In the genomic region with DNA sequence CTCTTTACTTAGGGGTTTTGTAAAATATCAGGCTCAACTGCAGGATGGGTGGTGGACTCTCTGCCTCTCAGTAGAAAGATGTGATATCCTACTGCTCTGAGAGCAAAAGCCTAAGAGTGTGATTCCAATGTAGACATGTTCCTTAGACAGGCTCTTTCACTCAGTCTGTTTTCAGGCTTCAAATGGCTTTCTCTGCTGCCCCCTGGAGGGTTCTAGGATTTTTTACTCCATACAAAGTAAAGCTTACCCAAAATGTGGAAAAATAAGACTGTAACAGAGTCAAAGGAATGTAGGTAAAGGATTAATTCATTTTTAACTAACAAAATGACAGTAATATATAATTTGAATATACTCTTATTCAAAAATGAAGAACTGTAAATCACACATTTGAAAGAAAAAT, we compare ENCODE assay signal across 9 cellular contexts. TPM values are rescaled to one million over a fixed set of nuclear protein-coding genes. Genes with fewer than 3 reads are reported as not detected.
DNase-seq lines count a peak whose midpoint lies in the region; ATAC-seq, FAIRE-seq and TF ChIP-seq lines count a peak whose summit lies in the region.
"Had no signal": no experiment of that assay in that cellular context is flagged by ENCODE, and none has a peak within 500 bp of the region (broad histone marks: within the 10 kb centered on the region; RNA-seq: fewer than 3 reads in every experiment).

No MANE protein-coding gene starts in this region.

- CTCF ChIA-PET in RWPE1 (lab: Yijun Ruan, JAX): interaction anchor here (0.5 to 1.3 kb wide), 12 partner anchors 18 to 960 kb away, joined by 3 to 5 read pairs (median 4); no protein-coding TSS in a partner anchor
- CTCF ChIA-PET in MCF 10A (lab: Yijun Ruan, JAX): interaction anchor here (0.6 to 11.6 kb wide), 20 partner anchors 9 to 535 kb away, joined by 3 to 167 read pairs (median 4); no protein-coding TSS in a partner anchor

- intact Hi-C loops in MCF 10A (cut with micrococcal nuclease): loop anchor here (1.0 to 5.0 kb wide), 7 partner anchors 82 to 529 kb away; a partner anchor contains a TSS

- DNase-seq in Caki2 (ENCODE audit: low read depth) (peak; percentile 37), HTR-8/SVneo (ENCODE audit: insufficient read length, low spot score) (peak; percentile 41), RWPE1 (ENCODE audit: low spot score) (peak; percentile 49), MCF 10A (ENCODE audit: unreplicated experiment) (peak; percentile 66), immature natural killer cell (peak in 2 of 3 donors; percentile 21 to 36)
- DNase-seq in stimulated activated CD4-positive, alpha-beta T cell treated with anti-CD3 and anti-CD28 coated beads, Interleukin-2, amount 100 ng/mL, for 48 hours: peak; percentile 1 to 14
- DNase-seq in NK-92 treated with Interleukin-12 subunit alpha and Interleukin-12 subunit beta, amount 100 ng/mL, for 24 hours (lab: John Stamatoyannopoulos, UW): no peak

- H3K27me3 Mint-ChIP-seq in MCF 10A (ENCODE audit: insufficient read depth, unreplicated experiment) (no peaks in the 10 kb centered on the region), immature natural killer cell (ENCODE audit: low read depth in 3 of 3) (no peaks in the 10 kb centered on the region)

- BruUV-seq in MCF 10A (replicated peaks; lab: Mats Ljungman, UMichigan): no TSS peak

- POLR2A ChIA-PET in RWPE1 (lab: Yijun Ruan, JAX; ENCODE audit: low non-redundant PET) (no interaction called here), MCF 10A (lab: Yijun Ruan, JAX) (interaction anchor here (0.6 kb wide), 1 partner anchor 507 kb away, joined by 3 read pairs; no protein-coding TSS in a partner anchor)

- FAIRE-seq in HTR-8/SVneo (lab: Jason Lieb, UNC): no peak

- in situ Hi-C loops in Caki2 (cut with HindIII; ENCODE audit: low pct_unique_long_range_greater_than_20kb, low sequenced_read_pairs): no loop called here

- peak; percentile 64 for TF ChIP-seq CTCF in RWPE1 (conservative IDR thresholded peaks at IDR 0.05; ENCODE audit: low read depth)
- peak; percentile 47 for TF ChIP-seq CTCF in MCF 10A (IDR thresholded peaks at IDR 0.05; ENCODE audit: unreplicated experiment)

- H3K9me3 Mint-ChIP-seq in MCF 10A (ENCODE audit: unreplicated experiment) (no peaks in the 10 kb centered on the region), immature natural killer cell (no peaks in the 10 kb centered on the region)
- H3K9me3 Mint-ChIP-seq: activated naive CD4-positive, alpha-beta T cell treated with anti-CD3 and anti-CD28 coated beads, Interleukin-2, amount 50 U/mL, for 72 hours had no signal

- H3K36me3 Mint-ChIP-seq in MCF 10A (ENCODE audit: insufficient read depth, unreplicated experiment) (no peaks in the 10 kb centered on the region), immature natural killer cell (peaks cover 0 to 3% (median 0%) of the 10 kb centered on the region in 3 donors)
- H3K36me3 Mint-ChIP-seq: activated naive CD4-positive, alpha-beta T cell treated with anti-CD3 and anti-CD28 coated beads, Interleukin-2, amount 50 U/mL, for 72 hours had no signal

- H3K4me1 Mint-ChIP-seq in MCF 10A (ENCODE audit: insufficient read depth, unreplicated experiment): no peaks in the 10 kb centered on the region
- H3K4me1 Mint-ChIP-seq in immature natural killer cell: no peaks in the 10 kb centered on the region

- H3K27ac Mint-ChIP-seq in MCF 10A (ENCODE audit: low read depth, unreplicated experiment) (no peak overlapping the region), immature natural killer cell (no peak overlapping the region)
- H3K27ac Mint-ChIP-seq: activated naive CD4-positive, alpha-beta T cell treated with anti-CD3 and anti-CD28 coated beads, Interleukin-2, amount 50 U/mL, for 72 hours had no signal

- no peak overlapping the region for H3K27ac ChIP-seq in RWPE1

- peak; percentile 68 for ATAC-seq in GM19043 (IDR thresholded peaks at IDR 0.05; ENCODE audit: low read depth, unreplicated experiment)

- no peak overlapping the region for H3K4me3 Mint-ChIP-seq in MCF 10A (ENCODE audit: unreplicated experiment)
- H3K4me3 Mint-ChIP-seq in immature natural killer cell: no peak overlapping the region

RNA-seq across cellular contexts. Expression of a gene that starts 32.1 kb away (rescaled TPM):
- 3.6 and 5.4 TPM in 2 replicates for total RNA-seq in Caki2 (2014; rRNA removed; shearing (Covaris generic); ENCODE audit: low replicate concordance)
- total RNA-seq in MCF 10A (2022): 6.1 and 6.9 TPM in 2 replicates
- 1 to 10 TPM; 2.0 to 3.7 (median 3.0) TPM for polyA plus RNA-seq in immature natural killer cell

RNA-seq across cellular contexts. Expression of a gene that starts 32.4 kb away (rescaled TPM):
- 14.2 and 27.2 TPM in 2 replicates for total RNA-seq in Caki2 (2014; rRNA removed; shearing (Covaris generic); ENCODE audit: low replicate concordance)
- total RNA-seq in MCF 10A (2022): 33.8 and 36.3 TPM in 2 replicates
- 10 to 100 TPM; 21.8 to 47.9 (median 29.2) TPM for polyA plus RNA-seq in immature natural killer cell
